ENCODE assay signal across 15 cellular contexts in the genomic region with DNA sequence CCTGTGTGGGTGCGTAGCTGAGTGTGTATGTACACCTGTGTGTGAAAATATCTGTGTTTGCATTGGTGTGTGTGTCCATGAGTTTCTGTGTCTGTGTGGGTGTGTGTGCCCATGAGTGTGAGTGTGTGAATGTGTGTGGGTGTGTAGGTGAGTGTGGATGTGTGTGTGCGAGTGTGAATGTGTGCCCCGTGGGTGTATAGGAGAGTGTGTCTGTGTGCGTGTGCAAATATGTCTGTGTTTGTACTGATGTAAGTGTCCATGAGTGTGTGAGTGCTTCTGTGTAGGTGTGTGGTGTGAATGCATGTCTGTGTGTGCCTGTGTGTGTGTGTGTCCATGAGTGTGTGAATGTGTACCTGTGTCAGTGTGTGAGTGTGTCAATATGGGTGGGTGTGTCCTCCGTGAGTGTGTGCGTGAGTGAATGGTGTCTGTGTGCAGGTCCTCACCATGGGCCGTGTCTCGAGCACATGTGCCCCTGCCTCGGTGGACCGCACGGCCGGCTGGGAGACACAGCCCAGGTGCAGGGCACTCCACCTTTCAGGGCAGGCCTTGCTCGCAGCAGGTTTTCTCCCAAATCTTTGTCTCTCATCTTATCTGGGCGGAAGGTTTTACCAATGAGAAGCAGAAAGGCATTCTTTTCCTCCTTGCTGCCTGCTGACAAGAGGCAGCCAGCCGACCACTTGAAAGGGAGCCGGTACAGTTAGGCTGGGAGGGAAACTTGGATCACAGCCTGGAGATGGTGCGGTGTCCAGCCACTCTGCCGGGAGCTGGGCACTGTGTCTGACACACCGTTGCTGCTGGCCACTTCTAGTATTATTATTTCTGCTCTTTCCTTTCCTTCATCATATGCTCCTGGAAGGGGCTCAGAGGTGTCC.
DNase-seq lines count a peak whose midpoint lies in the region; ATAC-seq, FAIRE-seq and TF ChIP-seq lines count a peak whose summit lies in the region.
"Had no signal": no experiment of that assay in that cellular context is flagged by ENCODE, and none has a peak within 500 bp of the region (broad histone marks: within the 10 kb centered on the region; RNA-seq: fewer than 3 reads in every experiment).

No MANE protein-coding gene starts in this region.

- H3K79me2 ChIP-seq in HepG2 (ENCODE audit: insufficient read depth, low read length) = no peaks in the 10 kb centered on the region
- no peaks in the 10 kb centered on the region for H3K79me2 ChIP-seq in hepatocyte

- no peak overlapping the region for H3K27ac Mint-ChIP-seq in CD4-positive, alpha-beta T cell
- H3K27ac Mint-ChIP-seq: IgD-negative memory B cell, progenitor cell of endocrine pancreas had no signal

- no peaks in the 10 kb centered on the region for H3K9me3 Mint-ChIP-seq in CD4-positive, alpha-beta T cell
- H3K9me3 Mint-ChIP-seq: IgD-negative memory B cell had no signal

- no peaks in the 10 kb centered on the region for H3K36me3 Mint-ChIP-seq in CD4-positive, alpha-beta T cell (ENCODE audit: low read depth)
- H3K36me3 Mint-ChIP-seq: IgD-negative memory B cell had no signal

- no peaks in the 10 kb centered on the region for H3K9me2 ChIP-seq in hepatocyte (replicated peaks; ENCODE audit: insufficient read depth)

- BruUV-seq in HepG2 (replicated peaks; lab: Mats Ljungman, UMichigan) = no TSS peak

- peaks cover 2% of the 10 kb centered on the region; the same call in 1 of the 2 replicates for H4K20me1 ChIP-seq in HepG2 (ENCODE audit: insufficient read depth, low read length)
- H4K20me1 ChIP-seq in hepatocyte (ENCODE audit: insufficient read depth, poor library complexity, severe bottlenecking) = no peaks in the 10 kb centered on the region

- H3K9me3 ChIP-seq in HepG2 (ENCODE audit: low read length) (no peaks in the 10 kb centered on the region), right lobe of liver (no peaks in the 10 kb centered on the region), hepatocyte (ENCODE audit: low read depth) (no peaks in the 10 kb centered on the region)
- H3K9me3 ChIP-seq in CD4-positive, alpha-beta T cell (ENCODE audit: control insufficient read depth, low read length) = no peaks in the 10 kb centered on the region
- H3K9me3 ChIP-seq: gastrocnemius medialis, thoracic aorta had no signal

- H3K27me3 ChIP-seq in HepG2 (ENCODE audit: control insufficient read depth in 1 of 2, insufficient read depth in 2 of 2, low read length in 2 of 2) (peaks cover 2 to 76% of the 10 kb centered on the region in 2 experiments; a peak in 3 of 5 replicates), right lobe of liver (no peaks in the 10 kb centered on the region), hepatocyte (no peaks in the 10 kb centered on the region)
- H3K27me3 ChIP-seq in CD4-positive, alpha-beta T cell (ENCODE audit: control insufficient read depth, insufficient read depth, low read length) = no peaks in the 10 kb centered on the region
- H3K27me3 ChIP-seq: gastrocnemius medialis had no signal

- H3K4me1 ChIP-seq in HepG2 (ENCODE audit: insufficient read depth, low read length) (no peaks in the 10 kb centered on the region), right lobe of liver (no peaks in the 10 kb centered on the region), hepatocyte (ENCODE audit: insufficient read depth) (peaks cover 44% of the 10 kb centered on the region)

- DNase-seq in HepG2 (ENCODE audit: low spot score) (no peak), right lobe of liver (no peak), astrocyte of the spinal cord (ENCODE audit: low read depth, low spot score) (peak; percentile 87), hepatocyte (ENCODE audit: low spot score) (peak; percentile 50), NCI-H187 treated with DMSO at 0.1 percent for 48 hours (lab: John Stamatoyannopoulos, UW) (no peak), Kasumi-1 (lab: John Stamatoyannopoulos, UW) (no peak), UCSD-AML1 (lab: John Stamatoyannopoulos, UW; ENCODE audit: unreplicated experiment) (no peak)
- no peak for DNase-seq in CD4-positive, alpha-beta T cell
- DNase-seq: gastrocnemius medialis, NCI-H2227 treated with DMSO at 0.1 percent for 48 hours had no signal

- CTCF ChIA-PET in HepG2 (lab: Yijun Ruan, JAX; ENCODE audit: low intra/inter-chr PET ratio, low total read pairs) = no interaction called here
- CTCF ChIA-PET in CD4-positive, alpha-beta T cell (lab: Charles Lee) = no interaction called here

- FAIRE-seq in HepG2 (lab: Jason Lieb, UNC) = no peak
- FAIRE-seq: colon had no signal

- H2AFZ ChIP-seq in HepG2 (ENCODE audit: low read length) (no peak overlapping the region), hepatocyte (no peak overlapping the region)

- no peak for ATAC-seq in HepG2
- ATAC-seq in right lobe of liver = no peak
- no peak for ATAC-seq in CD4-positive, alpha-beta T cell (ENCODE audit: poor library complexity)
- ATAC-seq: gastrocnemius medialis had no signal

- intact Hi-C loops in HepG2 (cut with micrococcal nuclease; ENCODE audit: unreplicated experiment) (no loop called here), right lobe of liver (cut with DNase I) (no loop called here)
- intact Hi-C loops in CD4-positive, alpha-beta T cell (cut with DNase I, micrococcal nuclease) = no loop called here

- no peak overlapping the region for H3K4me2 ChIP-seq in HepG2 (ENCODE audit: low read depth, low read length)
- H3K4me2 ChIP-seq in hepatocyte = no peak overlapping the region

- no peak overlapping the region for H3K4me3 Mint-ChIP-seq in CD4-positive, alpha-beta T cell
- H3K4me3 Mint-ChIP-seq: IgD-negative memory B cell had no signal

- no peaks in the 10 kb centered on the region for H3K36me3 ChIP-seq in HepG2 (replicated peaks in 1 of 2; ENCODE audit: control insufficient read depth in 1 of 2, insufficient read depth in 2 of 2, low read length in 2 of 2)
- H3K36me3 ChIP-seq in right lobe of liver = no peaks in the 10 kb centered on the region
- no peaks in the 10 kb centered on the region for H3K36me3 ChIP-seq in hepatocyte (replicated peaks; ENCODE audit: insufficient read depth, low read depth)
- H3K36me3 ChIP-seq: gastrocnemius medialis, thoracic aorta had no signal

- POLR2A ChIA-PET in HepG2 (lab: Yijun Ruan, JAX) = no interaction called here
- POLR2A ChIA-PET in CD4-positive, alpha-beta T cell (lab: Charles Lee) = no interaction called here

- WGBS in HepG2 (ENCODE audit: low lambda C conversion rate) = 34% methylated on average over 14 of the region's 19 CpGs
- WGBS in right lobe of liver (ENCODE audit: insufficient coverage, low coverage, low lambda C conversion rate, missing lambda C conversion rate) = 76% methylated on average over 10 of the region's 19 CpGs
- WGBS in hepatocyte (ENCODE audit: low lambda C conversion rate, missing lambda C conversion rate) = 67% methylated on average over 19 of the region's 19 CpGs

- H3K27me3 Mint-ChIP-seq in CD4-positive, alpha-beta T cell = no peaks in the 10 kb centered on the region

- in situ Hi-C loops in HepG2 (cut with HindIII; ENCODE audit: extremely low pct_ligation_motif_present, low pct_unique_long_range_greater_than_20kb) = no loop called here
- in situ Hi-C loops in astrocyte of the spinal cord (cut with HindIII; ENCODE audit: low sequenced_read_pairs) = no loop called here

- no peak for TF ChIP-seq RAD21 in HepG2 (CRISPR knock-in tag; IDR thresholded peaks at IDR 0.05)

- TF ChIP-seq EP300 in HepG2 (IDR thresholded peaks at IDR 0.05; ENCODE audit: low read depth in 2 of 2, low read length in 2 of 2) (no peak), HepG2 (CRISPR knock-in tag; IDR thresholded peaks at IDR 0.05; ENCODE audit: borderline replicate concordance) (no peak)

- H3K4me3 ChIP-seq in HepG2 (replicated peaks in 1 of 3; ENCODE audit: insufficient read depth in 1 of 3, low read depth in 2 of 3, low read length in 3 of 3) = no peak overlapping the region
- H3K4me3 ChIP-seq in right lobe of liver = no peak overlapping the region
- H3K4me3 ChIP-seq in astrocyte of the spinal cord (ENCODE audit: low read depth, low read length) = no peak overlapping the region
- no peak overlapping the region for H3K4me3 ChIP-seq in hepatocyte
- H3K4me3 ChIP-seq: gastrocnemius medialis, lung, thoracic aorta had no signal

- no peak for TF ChIP-seq CTCF in HepG2 (CRISPR knock-in tag; IDR thresholded peaks at IDR 0.05)
- no peak for TF ChIP-seq CTCF in right lobe of liver (IDR thresholded peaks at IDR 0.05)
- no peak for TF ChIP-seq CTCF in astrocyte of the spinal cord (IDR thresholded peaks at IDR 0.05; ENCODE audit: low read depth, low read length)
- no peak for TF ChIP-seq CTCF in hepatocyte (IDR thresholded peaks at IDR 0.05; ENCODE audit: poor library complexity)
- TF ChIP-seq CTCF in CD4-positive, alpha-beta T cell (IDR thresholded peaks at IDR 0.05) = no peak

- H3K4me1 Mint-ChIP-seq in CD4-positive, alpha-beta T cell (ENCODE audit: low read depth) = no peaks in the 10 kb centered on the region

- H3K27ac ChIP-seq in HepG2 (ENCODE audit: extremely low read length, insufficient read depth, low read length) (no peak overlapping the region), right lobe of liver (no peak overlapping the region), hepatocyte (no peak overlapping the region)
- no peak overlapping the region for H3K27ac ChIP-seq in CD4-positive, alpha-beta T cell (ENCODE audit: low read depth, low read length)
- H3K27ac ChIP-seq: gastrocnemius medialis, thoracic aorta had no signal

- no peak overlapping the region for H3K9ac ChIP-seq in HepG2 (ENCODE audit: insufficient read depth, low read depth, low read length)

- TF ChIP-seq POLR2A in HepG2 (IDR thresholded peaks at IDR 0.05; ENCODE audit: insufficient read depth in 1 of 2, low read depth in 2 of 2, low read length in 2 of 2) = no peak
- TF ChIP-seq POLR2A in right lobe of liver (IDR thresholded peaks at IDR 0.05) = no peak

TF ChIP-seq in HepG2, 621 proteins besides CTCF, POLR2A, EP300 and RAD21 (continues in another document):
- TF ChIP-seq TEAD2 (CRISPR knock-in tag; IDR thresholded peaks at IDR 0.05) = no peak
- 0 out of 2 replicates have a peak, but pooled peaks have one; percentile 11 for TF ChIP-seq FOXP1 (IDR thresholded peaks at IDR 0.05)
- TF ChIP-seq FOXP1 (CRISPR knock-in tag; IDR thresholded peaks at IDR 0.05) = no peak
- TF ChIP-seq ZNF33B (CRISPR knock-in tag; IDR thresholded peaks at IDR 0.05) = no peak
- TF ChIP-seq, protein P1, sequence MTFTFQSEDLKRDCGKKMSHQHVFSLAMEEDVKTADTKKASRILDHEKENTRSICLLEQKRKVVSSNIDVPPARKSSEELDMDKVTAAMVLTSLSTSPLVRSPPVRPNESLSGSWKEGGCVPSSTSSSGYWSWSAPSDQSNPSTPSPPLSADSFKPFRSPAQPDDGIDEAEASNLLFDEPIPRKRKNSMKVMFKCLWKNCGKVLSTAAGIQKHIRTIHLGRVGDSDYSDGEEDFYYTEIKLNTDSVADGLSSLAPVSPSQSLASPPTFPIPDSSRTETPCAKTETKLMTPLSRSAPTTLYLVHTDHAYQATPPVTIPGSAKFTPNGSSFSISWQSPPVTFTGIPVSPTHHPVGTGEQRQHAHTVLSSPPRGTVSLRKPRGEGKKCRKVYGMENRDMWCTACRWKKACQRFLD (CRISPR knock-in tag; IDR thresholded peaks at IDR 0.05; ENCODE audit: borderline replicate concordance) = no peak
- 0 out of 2 replicates have a peak, but pooled peaks have one; percentile 5 for TF ChIP-seq RAD51 (IDR thresholded peaks at IDR 0.05; ENCODE audit: borderline replicate concordance)
- 0 out of 2 replicates have a peak, but pooled peaks have one; percentile 58 for TF ChIP-seq IKZF1 (IDR thresholded peaks at IDR 0.05)

Comparison
In these comparisons a context has a peak if more than half of its experiments do, and no peak if none do; other contexts are left out.
1. DNase-seq: peak in astrocyte of the spinal cord (single experiment) and hepatocyte (single experiment); none in HepG2 (single experiment), right lobe of liver (0 of 3), NCI-H187 treated with DMSO at 0.1 percent for 48 hours (single experiment), Kasumi-1 (0 of 2), CD4-positive, alpha-beta T cell (0 of 10) and UCSD-AML1 (single experiment).